ENCODE assay signal across 1 cellular context in genomic region chr2:111944536-111945210, GRCh38.
A peak's percentile ranks its signal among the peaks of the same experiment; 100 is the strongest.
TF ChIP-seq lines count a peak whose summit lies in the region.

No MANE protein-coding gene starts in this region.

TF ChIP-seq in HepG2, 621 proteins besides CTCF, POLR2A, EP300 and RAD21 (continued from another document and continues in another):
- TF ChIP-seq ZBTB43 (CRISPR knock-in tag; conservative IDR thresholded peaks at IDR 0.05) (no peak; the same call in 1 of the 2 replicates), HOXA5 (CRISPR knock-in tag; IDR thresholded peaks at IDR 0.05) (no peak), RFX3 (CRISPR knock-in tag; IDR thresholded peaks at IDR 0.05) (no peak), HDAC1 (CRISPR knock-in tag; IDR thresholded peaks at IDR 0.05) (peak; percentile 56; the same call in 1 of the 2 replicates), YEATS2 (CRISPR knock-in tag; IDR thresholded peaks at IDR 0.05; ENCODE audit: borderline replicate concordance) (no peak), SYNCRIP (IDR thresholded peaks at IDR 0.05; ENCODE audit: insufficient read depth, low read depth, low read length) (no peak), MAFK (conservative IDR thresholded peaks at IDR 0.05 in 1 of 2, IDR thresholded peaks at IDR 0.05 in 1 of 2; ENCODE audit: low read length in 2 of 2) (no peak), PITX1 (CRISPR knock-in tag; IDR thresholded peaks at IDR 0.05) (peak; percentile 27; the same call in 1 of the 2 replicates), ZNF34 (CRISPR knock-in tag; IDR thresholded peaks at IDR 0.05; ENCODE audit: borderline replicate concordance) (no peak), CREBL2 (CRISPR knock-in tag; IDR thresholded peaks at IDR 0.05; ENCODE audit: borderline replicate concordance) (no peak), SUZ12 (IDR thresholded peaks at IDR 0.05; ENCODE audit: low read depth, low read length) (no peak), ATRX (CRISPR knock-in tag; IDR thresholded peaks at IDR 0.05; ENCODE audit: borderline replicate concordance) (no peak), ZNF720 (CRISPR knock-in tag; IDR thresholded peaks at IDR 0.05) (no peak), EZH2 (conservative IDR thresholded peaks at IDR 0.05; ENCODE audit: low read depth, low read length) (no peak), TEF (CRISPR knock-in tag; IDR thresholded peaks at IDR 0.05) (no peak), MXD3 (CRISPR knock-in tag; IDR thresholded peaks at IDR 0.05) (no peak), TARDBP (CRISPR knock-in tag; IDR thresholded peaks at IDR 0.05) (no peak; the same call in 1 of the 2 replicates), FOSL1 (CRISPR knock-in tag; IDR thresholded peaks at IDR 0.05; ENCODE audit: borderline replicate concordance) (no peak), ZNF12 (CRISPR knock-in tag; IDR thresholded peaks at IDR 0.05) (0 out of 2 replicates have a peak, but pooled peaks have one; percentile 51), ZBTB33 (CRISPR knock-in tag; IDR thresholded peaks at IDR 0.05) (no peak), IKZF5 (CRISPR knock-in tag; IDR thresholded peaks at IDR 0.05) (0 out of 2 replicates have a peak, but pooled peaks have one; percentile 35), ZNF816 (CRISPR knock-in tag; IDR thresholded peaks at IDR 0.05; ENCODE audit: borderline replicate concordance) (peak; percentile 34; the same call in 1 of the 2 replicates), ZFX (CRISPR knock-in tag; IDR thresholded peaks at IDR 0.05; ENCODE audit: low read depth) (peak; percentile 61), IRF2 (CRISPR knock-in tag; IDR thresholded peaks at IDR 0.05) (peak; percentile 44; the same call in 1 of the 2 replicates), UBTF (CRISPR knock-in tag; IDR thresholded peaks at IDR 0.05) (no peak), SMARCE1 (IDR thresholded peaks at IDR 0.05; ENCODE audit: borderline replicate concordance) (no peak), ZNF670 (CRISPR knock-in tag; IDR thresholded peaks at IDR 0.05; ENCODE audit: borderline replicate concordance) (0 out of 2 replicates have a peak, but pooled peaks have one; percentile 53), HNRNPK (IDR thresholded peaks at IDR 0.05; ENCODE audit: low read depth, low read length, poor library complexity, severe bottlenecking) (no peak), PPARG (CRISPR knock-in tag; conservative IDR thresholded peaks at IDR 0.05) (peak; percentile 81), KDM6A (CRISPR knock-in tag; IDR thresholded peaks at IDR 0.05; ENCODE audit: low read depth) (peak; percentile 62; the same call in 1 of the 2 replicates), KDM2A (CRISPR knock-in tag; IDR thresholded peaks at IDR 0.05; ENCODE audit: borderline replicate concordance, low read depth) (no peak), ZBTB8A (CRISPR knock-in tag; IDR thresholded peaks at IDR 0.05; ENCODE audit: borderline replicate concordance, low read depth) (no peak), ELK4 (CRISPR knock-in tag; IDR thresholded peaks at IDR 0.05; ENCODE audit: borderline replicate concordance) (no peak), DBP (CRISPR knock-in tag; IDR thresholded peaks at IDR 0.05; ENCODE audit: not compliant biosample characterization) (no peak), GPN1 (CRISPR knock-in tag; IDR thresholded peaks at IDR 0.05; ENCODE audit: borderline replicate concordance) (no peak), ISX (CRISPR knock-in tag; conservative IDR thresholded peaks at IDR 0.05) (no peak), ZNF543 (CRISPR knock-in tag; IDR thresholded peaks at IDR 0.05) (0 out of 2 replicates have a peak, but pooled peaks have one; percentile 19), RAD51 (IDR thresholded peaks at IDR 0.05; ENCODE audit: borderline replicate concordance) (no peak), ZNF10 (CRISPR knock-in tag; IDR thresholded peaks at IDR 0.05; ENCODE audit: borderline replicate concordance, low read depth) (no peak), MNT (IDR thresholded peaks at IDR 0.05) (no peak), CC2D1A (CRISPR knock-in tag; IDR thresholded peaks at IDR 0.05) (no peak), ZNF253 (CRISPR knock-in tag; IDR thresholded peaks at IDR 0.05; ENCODE audit: borderline replicate concordance) (no peak), ZNF282 (IDR thresholded peaks at IDR 0.05; ENCODE audit: partially characterized antibody) (no peak), TRIM22 (IDR thresholded peaks at IDR 0.05) (no peak), ZNF589 (CRISPR knock-in tag; conservative IDR thresholded peaks at IDR 0.05) (no peak), ZFP36L1 (CRISPR knock-in tag; IDR thresholded peaks at IDR 0.05) (no peak), NFYB (CRISPR knock-in tag; IDR thresholded peaks at IDR 0.05) (no peak), ZBTB7A (CRISPR knock-in tag; IDR thresholded peaks at IDR 0.05) (no peak), FOXP4 (CRISPR knock-in tag; IDR thresholded peaks at IDR 0.05) (peak; percentile 83)
